ENCODE assay signal across 1 cellular context in genomic region chr22:41532908-41533825, GRCh38.
A peak's percentile ranks its signal among the peaks of the same experiment; 100 is the strongest.
TF ChIP-seq lines count a peak whose summit lies in the region.

No MANE protein-coding gene starts in this region.

TF ChIP-seq in HepG2, 621 proteins besides CTCF, POLR2A, EP300 and RAD21 (continues in another document):
- TF ChIP-seq, protein P1, sequence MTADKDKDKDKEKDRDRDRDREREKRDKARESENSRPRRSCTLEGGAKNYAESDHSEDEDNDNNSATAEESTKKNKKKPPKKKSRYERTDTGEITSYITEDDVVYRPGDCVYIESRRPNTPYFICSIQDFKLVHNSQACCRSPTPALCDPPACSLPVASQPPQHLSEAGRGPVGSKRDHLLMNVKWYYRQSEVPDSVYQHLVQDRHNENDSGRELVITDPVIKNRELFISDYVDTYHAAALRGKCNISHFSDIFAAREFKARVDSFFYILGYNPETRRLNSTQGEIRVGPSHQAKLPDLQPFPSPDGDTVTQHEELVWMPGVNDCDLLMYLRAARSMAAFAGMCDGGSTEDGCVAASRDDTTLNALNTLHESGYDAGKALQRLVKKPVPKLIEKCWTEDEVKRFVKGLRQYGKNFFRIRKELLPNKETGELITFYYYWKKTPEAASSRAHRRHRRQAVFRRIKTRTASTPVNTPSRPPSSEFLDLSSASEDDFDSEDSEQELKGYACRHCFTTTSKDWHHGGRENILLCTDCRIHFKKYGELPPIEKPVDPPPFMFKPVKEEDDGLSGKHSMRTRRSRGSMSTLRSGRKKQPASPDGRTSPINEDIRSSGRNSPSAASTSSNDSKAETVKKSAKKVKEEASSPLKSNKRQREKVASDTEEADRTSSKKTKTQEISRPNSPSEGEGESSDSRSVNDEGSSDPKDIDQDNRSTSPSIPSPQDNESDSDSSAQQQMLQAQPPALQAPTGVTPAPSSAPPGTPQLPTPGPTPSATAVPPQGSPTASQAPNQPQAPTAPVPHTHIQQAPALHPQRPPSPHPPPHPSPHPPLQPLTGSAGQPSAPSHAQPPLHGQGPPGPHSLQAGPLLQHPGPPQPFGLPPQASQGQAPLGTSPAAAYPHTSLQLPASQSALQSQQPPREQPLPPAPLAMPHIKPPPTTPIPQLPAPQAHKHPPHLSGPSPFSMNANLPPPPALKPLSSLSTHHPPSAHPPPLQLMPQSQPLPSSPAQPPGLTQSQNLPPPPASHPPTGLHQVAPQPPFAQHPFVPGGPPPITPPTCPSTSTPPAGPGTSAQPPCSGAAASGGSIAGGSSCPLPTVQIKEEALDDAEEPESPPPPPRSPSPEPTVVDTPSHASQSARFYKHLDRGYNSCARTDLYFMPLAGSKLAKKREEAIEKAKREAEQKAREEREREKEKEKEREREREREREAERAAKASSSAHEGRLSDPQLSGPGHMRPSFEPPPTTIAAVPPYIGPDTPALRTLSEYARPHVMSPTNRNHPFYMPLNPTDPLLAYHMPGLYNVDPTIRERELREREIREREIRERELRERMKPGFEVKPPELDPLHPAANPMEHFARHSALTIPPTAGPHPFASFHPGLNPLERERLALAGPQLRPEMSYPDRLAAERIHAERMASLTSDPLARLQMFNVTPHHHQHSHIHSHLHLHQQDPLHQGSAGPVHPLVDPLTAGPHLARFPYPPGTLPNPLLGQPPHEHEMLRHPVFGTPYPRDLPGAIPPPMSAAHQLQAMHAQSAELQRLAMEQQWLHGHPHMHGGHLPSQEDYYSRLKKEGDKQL (CRISPR knock-in tag; IDR thresholded peaks at IDR 0.05; ENCODE audit: low read depth), result no peak
- TF ChIP-seq STAG1 (CRISPR knock-in tag; IDR thresholded peaks at IDR 0.05) (peak; percentile 74), ZNF18 (CRISPR knock-in tag; IDR thresholded peaks at IDR 0.05; ENCODE audit: insufficient replicate concordance) (no peak), ZNF335 (CRISPR knock-in tag; IDR thresholded peaks at IDR 0.05) (no peak), ZNF687 (CRISPR knock-in tag; IDR thresholded peaks at IDR 0.05) (peak; percentile 51), BCL6 (CRISPR knock-in tag; IDR thresholded peaks at IDR 0.05) (no peak), SUZ12 (IDR thresholded peaks at IDR 0.05; ENCODE audit: low read depth, low read length) (no peak), NPAS2 (CRISPR knock-in tag; IDR thresholded peaks at IDR 0.05; ENCODE audit: borderline replicate concordance) (no peak), PCBP2 (optimal IDR thresholded peaks at IDR 0.05; ENCODE audit: low read depth, low read length, poor library complexity, severe bottlenecking) (no peak), XRCC5 (optimal IDR thresholded peaks at IDR 0.05; ENCODE audit: low read length) (peak; percentile 78), ARNT2 (CRISPR knock-in tag; IDR thresholded peaks at IDR 0.05; ENCODE audit: low read depth) (no peak), NCOA1 (CRISPR knock-in tag; IDR thresholded peaks at IDR 0.05) (no peak), HOXA5 (CRISPR knock-in tag; IDR thresholded peaks at IDR 0.05) (no peak), NCOA5 (CRISPR knock-in tag; IDR thresholded peaks at IDR 0.05) (no peak), SAP130 (CRISPR knock-in tag; IDR thresholded peaks at IDR 0.05; ENCODE audit: low read depth) (0 out of 2 replicates have a peak, but pooled peaks have one; percentile 14), POLR2G (IDR thresholded peaks at IDR 0.05; ENCODE audit: low read depth, low read length) (no peak), SALL1 (CRISPR knock-in tag; IDR thresholded peaks at IDR 0.05) (peak; percentile 45; the same call in 1 of the 2 replicates), AGO2 (optimal IDR thresholded peaks at IDR 0.05; ENCODE audit: low read depth, low read length) (peak; percentile 81), ZFP91 (CRISPR knock-in tag; IDR thresholded peaks at IDR 0.05; ENCODE audit: borderline replicate concordance) (0 out of 2 replicates have a peak, but pooled peaks have one; percentile 13), KDM4B (CRISPR knock-in tag; IDR thresholded peaks at IDR 0.05) (0 out of 2 replicates have a peak, but pooled peaks have one; percentile 21), RELA (CRISPR knock-in tag; IDR thresholded peaks at IDR 0.05) (no peak), ZNF83 (CRISPR knock-in tag; IDR thresholded peaks at IDR 0.05; ENCODE audit: borderline replicate concordance) (no peak), ZNF782 (CRISPR knock-in tag; IDR thresholded peaks at IDR 0.05; ENCODE audit: borderline replicate concordance) (no peak), TP53 (CRISPR knock-in tag; conservative IDR thresholded peaks at IDR 0.05) (no peak), ZKSCAN8 (CRISPR knock-in tag; IDR thresholded peaks at IDR 0.05; ENCODE audit: borderline replicate concordance) (no peak), ZNF451 (CRISPR knock-in tag; IDR thresholded peaks at IDR 0.05) (0 out of 2 replicates have a peak, but pooled peaks have one; percentile 25), ZBTB33 (CRISPR knock-in tag; IDR thresholded peaks at IDR 0.05) (peak; percentile 30; the same call in 1 of the 2 replicates), FOXJ3 (CRISPR knock-in tag; IDR thresholded peaks at IDR 0.05; ENCODE audit: borderline replicate concordance) (no peak), TBL1XR1 (IDR thresholded peaks at IDR 0.05; ENCODE audit: borderline replicate concordance, low read length, partially characterized antibody) (no peak), ZMAT5 (CRISPR knock-in tag; IDR thresholded peaks at IDR 0.05; ENCODE audit: borderline replicate concordance, low read depth) (no peak), EZH2 (conservative IDR thresholded peaks at IDR 0.05; ENCODE audit: low read depth, low read length) (no peak), PRMT3 (CRISPR knock-in tag; IDR thresholded peaks at IDR 0.05; ENCODE audit: borderline replicate concordance, low read depth) (no peak), HDAC1 (CRISPR knock-in tag; IDR thresholded peaks at IDR 0.05) (no peak), ERF (CRISPR knock-in tag; IDR thresholded peaks at IDR 0.05) (peak; percentile 41; the same call in 1 of the 2 replicates), U2AF1 (optimal IDR thresholded peaks at IDR 0.05; ENCODE audit: low read depth, low read length) (no peak)
- TF ChIP-seq, protein P2, sequence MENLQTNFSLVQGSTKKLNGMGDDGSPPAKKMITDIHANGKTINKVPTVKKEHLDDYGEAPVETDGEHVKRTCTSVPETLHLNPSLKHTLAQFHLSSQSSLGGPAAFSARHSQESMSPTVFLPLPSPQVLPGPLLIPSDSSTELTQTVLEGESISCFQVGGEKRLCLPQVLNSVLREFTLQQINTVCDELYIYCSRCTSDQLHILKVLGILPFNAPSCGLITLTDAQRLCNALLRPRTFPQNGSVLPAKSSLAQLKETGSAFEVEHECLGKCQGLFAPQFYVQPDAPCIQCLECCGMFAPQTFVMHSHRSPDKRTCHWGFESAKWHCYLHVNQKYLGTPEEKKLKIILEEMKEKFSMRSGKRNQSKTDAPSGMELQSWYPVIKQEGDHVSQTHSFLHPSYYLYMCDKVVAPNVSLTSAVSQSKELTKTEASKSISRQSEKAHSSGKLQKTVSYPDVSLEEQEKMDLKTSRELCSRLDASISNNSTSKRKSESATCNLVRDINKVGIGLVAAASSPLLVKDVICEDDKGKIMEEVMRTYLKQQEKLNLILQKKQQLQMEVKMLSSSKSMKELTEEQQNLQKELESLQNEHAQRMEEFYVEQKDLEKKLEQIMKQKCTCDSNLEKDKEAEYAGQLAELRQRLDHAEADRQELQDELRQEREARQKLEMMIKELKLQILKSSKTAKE (CRISPR knock-in tag; IDR thresholded peaks at IDR 0.05; ENCODE audit: borderline replicate concordance), result no peak
- TF ChIP-seq, protein P3, sequence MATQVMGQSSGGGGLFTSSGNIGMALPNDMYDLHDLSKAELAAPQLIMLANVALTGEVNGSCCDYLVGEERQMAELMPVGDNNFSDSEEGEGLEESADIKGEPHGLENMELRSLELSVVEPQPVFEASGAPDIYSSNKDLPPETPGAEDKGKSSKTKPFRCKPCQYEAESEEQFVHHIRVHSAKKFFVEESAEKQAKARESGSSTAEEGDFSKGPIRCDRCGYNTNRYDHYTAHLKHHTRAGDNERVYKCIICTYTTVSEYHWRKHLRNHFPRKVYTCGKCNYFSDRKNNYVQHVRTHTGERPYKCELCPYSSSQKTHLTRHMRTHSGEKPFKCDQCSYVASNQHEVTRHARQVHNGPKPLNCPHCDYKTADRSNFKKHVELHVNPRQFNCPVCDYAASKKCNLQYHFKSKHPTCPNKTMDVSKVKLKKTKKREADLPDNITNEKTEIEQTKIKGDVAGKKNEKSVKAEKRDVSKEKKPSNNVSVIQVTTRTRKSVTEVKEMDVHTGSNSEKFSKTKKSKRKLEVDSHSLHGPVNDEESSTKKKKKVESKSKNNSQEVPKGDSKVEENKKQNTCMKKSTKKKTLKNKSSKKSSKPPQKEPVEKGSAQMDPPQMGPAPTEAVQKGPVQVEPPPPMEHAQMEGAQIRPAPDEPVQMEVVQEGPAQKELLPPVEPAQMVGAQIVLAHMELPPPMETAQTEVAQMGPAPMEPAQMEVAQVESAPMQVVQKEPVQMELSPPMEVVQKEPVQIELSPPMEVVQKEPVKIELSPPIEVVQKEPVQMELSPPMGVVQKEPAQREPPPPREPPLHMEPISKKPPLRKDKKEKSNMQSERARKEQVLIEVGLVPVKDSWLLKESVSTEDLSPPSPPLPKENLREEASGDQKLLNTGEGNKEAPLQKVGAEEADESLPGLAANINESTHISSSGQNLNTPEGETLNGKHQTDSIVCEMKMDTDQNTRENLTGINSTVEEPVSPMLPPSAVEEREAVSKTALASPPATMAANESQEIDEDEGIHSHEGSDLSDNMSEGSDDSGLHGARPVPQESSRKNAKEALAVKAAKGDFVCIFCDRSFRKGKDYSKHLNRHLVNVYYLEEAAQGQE (IDR thresholded peaks at IDR 0.05; ENCODE audit: borderline replicate concordance in 1 of 2, low read depth in 1 of 2, low read length in 2 of 2), result no peak
